In genomic region chr14:100545359-100545758, GRCh38 we compare ENCODE assay signal across 1 cellular context.
TF ChIP-seq lines count a peak whose summit lies in the region.

No MANE protein-coding gene starts in this region.

TF ChIP-seq in K562, 482 proteins besides CTCF, POLR2A, EP300 and RAD21:
- TF ChIP-seq PRPF4 (IDR thresholded peaks at IDR 0.05; ENCODE audit: insufficient read depth, low read depth, low read length, poor library complexity, severe bottlenecking) = no peak
- no peak for TF ChIP-seq CTBP1 (IDR thresholded peaks at IDR 0.05; ENCODE audit: borderline replicate concordance)
- no peak for TF ChIP-seq KDM1A (IDR thresholded peaks at IDR 0.05)
- TF ChIP-seq ATF2 (CRISPR knock-in tag; IDR thresholded peaks at IDR 0.05) = no peak
- TF ChIP-seq HMGXB4 (CRISPR knock-in tag; IDR thresholded peaks at IDR 0.05) = no peak
- TF ChIP-seq HNRNPLL (IDR thresholded peaks at IDR 0.05; ENCODE audit: low read depth, low read length, poor library complexity, severe bottlenecking) = no peak
- no peak for TF ChIP-seq HNRNPH1 (optimal IDR thresholded peaks at IDR 0.05; ENCODE audit: low read depth, low read length)
- no peak for TF ChIP-seq KDM4B (IDR thresholded peaks at IDR 0.05; ENCODE audit: borderline replicate concordance in 2 of 2, low read depth in 1 of 2)
- no peak for TF ChIP-seq ETS1 (conservative IDR thresholded peaks at IDR 0.05; ENCODE audit: control insufficient read depth, low read depth, low read length)
- TF ChIP-seq ATF3 (IDR thresholded peaks at IDR 0.05) = no peak
- no peak for TF ChIP-seq ATF3 (CRISPR knock-in tag; conservative IDR thresholded peaks at IDR 0.05)
